ENCODE assay signal across 16 cellular contexts in genomic region chr16:66949472-66949871, GRCh38. TPM values are rescaled to one million over a fixed set of nuclear protein-coding genes. Genes with fewer than 3 reads are reported as not detected.
"Had no signal": no experiment of that assay in that cellular context is flagged by ENCODE, and none has a peak within 500 bp of the region (broad histone marks: within the 10 kb centered on the region; RNA-seq: fewer than 3 reads in every experiment).

No MANE protein-coding gene starts in this region.

- H3K9ac ChIP-seq: neural progenitor cell had no signal

- H3K9me3 ChIP-seq: ovary, vagina had no signal

- ATAC-seq: activated naive CD4-positive, alpha-beta T cell treated with anti-CD3 and anti-CD28 coated beads, Interleukin-2, amount 50 U/mL, for 72 hours had no signal

- H3K36me3 ChIP-seq: neural progenitor cell, ovary, tibial nerve, vagina, WERI-Rb-1 had no signal

- H3K36me3 Mint-ChIP-seq: brain, memory B cell, neural progenitor cell had no signal

- H3K4me3 ChIP-seq: neural progenitor cell, ovary had no signal

- DNase-seq: activated CD4-positive, alpha-beta T cell treated with anti-CD3 and anti-CD28 coated beads for 4 hours; amygdala; endodermal cell; hippocampal formation; left cardiac atrium; ovary; stimulated activated CD4-positive, alpha-beta T cell treated with anti-CD3 and anti-CD28 coated beads, Interleukin-4, amount 100 ng/mL, for 4 hours; WERI-Rb-1 had no signal

- H3K27me3 ChIP-seq: ovary, vagina had no signal

- H3K27ac Mint-ChIP-seq: activated naive CD4-positive, alpha-beta T cell treated with anti-CD3 and anti-CD28 coated beads, Interleukin-2, amount 50 U/mL, for 72 hours; brain; dendritic cell treated with granulocyte-macrophage colony-stimulating factor and Interleukin-4, amounts not matched to agents 40 ng/mL and 50 ng/mL, for 4 days; endodermal cell; memory B cell; neural progenitor cell had no signal

- H3K9me3 Mint-ChIP-seq: activated naive CD4-positive, alpha-beta T cell treated with anti-CD3 and anti-CD28 coated beads, Interleukin-2, amount 50 U/mL, for 72 hours; dendritic cell treated with granulocyte-macrophage colony-stimulating factor and Interleukin-4, amounts not matched to agents 40 ng/mL and 50 ng/mL, for 4 days; neural progenitor cell had no signal

- H3K4me1 ChIP-seq: neural progenitor cell had no signal

- H3K4me3 Mint-ChIP-seq: endodermal cell, memory B cell, neural progenitor cell had no signal

RNA-seq across cellular contexts. Expression of gene CDH16, which starts 30.8 kb away (rescaled TPM):
- total RNA-seq: activated naive CD4-positive, alpha-beta T cell treated with anti-CD3 and anti-CD28 coated beads, Interleukin-2, amount 50 U/mL, for 72 hours; endodermal cell; glomerular endothelial cell had no signal
